10 cellular contexts compared by ENCODE assay signal in the genomic region with DNA sequence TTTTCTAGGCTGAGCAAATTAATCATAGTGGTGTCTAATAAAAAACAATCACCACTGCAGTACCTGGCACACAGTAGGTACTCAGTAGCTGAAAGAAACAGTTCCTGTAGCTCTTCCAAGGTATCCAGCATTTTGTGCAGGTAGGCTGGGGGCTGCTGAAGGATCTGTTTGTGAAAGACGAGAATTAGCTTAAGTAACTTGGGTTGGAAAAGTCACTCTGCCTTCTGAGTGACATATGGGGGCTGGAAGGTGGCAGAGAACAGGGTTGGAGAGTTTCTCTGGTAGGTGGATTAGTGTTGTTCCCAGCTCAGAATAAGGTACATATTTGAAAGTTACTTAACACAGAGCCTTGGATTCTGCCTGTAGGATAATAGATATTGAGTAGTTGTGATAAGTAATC.
DNase-seq lines count a peak whose midpoint lies in the region; ATAC-seq and TF ChIP-seq lines count a peak whose summit lies in the region.
"Had no signal": no experiment of that assay in that cellular context is flagged by ENCODE, and none has a peak within 500 bp of the region (broad histone marks: within the 10 kb centered on the region; RNA-seq: fewer than 3 reads in every experiment).

No MANE protein-coding gene starts in this region.

- peaks cover 25 to 62% of the 10 kb centered on the region in 2 donors for H3K4me1 ChIP-seq in ascending aorta
- H3K4me1 ChIP-seq in tibial artery = peaks cover 5 to 82% (median 48%) of the 10 kb centered on the region in 4 donors
- H3K4me1 ChIP-seq in CD8-positive, alpha-beta T cell (ENCODE audit: insufficient read depth, low read length) = no peaks in the 10 kb centered on the region

- H3K27ac Mint-ChIP-seq in activated T-cell treated with anti-CD3 and anti-CD28 coated beads, Interleukin-2, amount 50 U/mL, for 72 hours = peak overlapping the region; percentile 69
- H3K27ac Mint-ChIP-seq in activated T-cell treated with anti-CD3 and anti-CD28 coated beads, Interleukin-2, amount 50 U/mL, for 24 hours = no peak overlapping the region
- peak overlapping the region; percentile 77 for H3K27ac Mint-ChIP-seq in memory B cell
- H3K27ac Mint-ChIP-seq in CD8-positive, alpha-beta T cell = no peak overlapping the region

- H3K4me3 ChIP-seq in ascending aorta (peak overlapping the region; percentile 29 to 40), tibial artery (no peak overlapping the region)
- no peak overlapping the region for H3K4me3 ChIP-seq in CD8-positive, alpha-beta T cell (ENCODE audit: low read depth, low read length)

- CTCF ChIA-PET in CD8-positive, alpha-beta T cell (lab: Charles Lee) = no interaction called here

- TF ChIP-seq CTCF in ascending aorta (IDR thresholded peaks at IDR 0.05) (no peak), tibial artery (IDR thresholded peaks at IDR 0.05) (no peak)
- TF ChIP-seq CTCF in CD8-positive, alpha-beta T cell (IDR thresholded peaks at IDR 0.05) = no peak

- POLR2A ChIA-PET in CD8-positive, alpha-beta T cell (lab: Charles Lee) = no interaction called here

- no peaks in the 10 kb centered on the region for H3K36me3 Mint-ChIP-seq in activated T-cell treated with anti-CD3 and anti-CD28 coated beads, Interleukin-2, amount 50 U/mL, for 72 hours (ENCODE audit: insufficient read depth in 2 of 2)
- no peaks in the 10 kb centered on the region for H3K36me3 Mint-ChIP-seq in activated T-cell treated with anti-CD3 and anti-CD28 coated beads, Interleukin-2, amount 50 U/mL, for 24 hours (ENCODE audit: low read depth)
- no peaks in the 10 kb centered on the region for H3K36me3 Mint-ChIP-seq in memory B cell
- H3K36me3 Mint-ChIP-seq in CD8-positive, alpha-beta T cell = no peaks in the 10 kb centered on the region

- DNase-seq in activated T-cell treated with anti-CD3 and anti-CD28 coated beads, Interleukin-2, amount 50 U/mL, for 72 hours = no peak
- DNase-seq in activated T-cell treated with anti-CD3 and anti-CD28 coated beads, Interleukin-2, amount 50 U/mL, for 24 hours = no peak
- no peak for DNase-seq in ascending aorta (ENCODE audit: low spot score in 2 of 2)
- DNase-seq in memory B cell (ENCODE audit: low spot score in 2 of 2) = no peak
- DNase-seq in tibial artery = no peak
- no peak for DNase-seq in mesenteric fat pad (ENCODE audit: low spot score)
- DNase-seq in KG1 (lab: John Stamatoyannopoulos, UW) = no peak
- DNase-seq in CD8-positive, alpha-beta T cell = no peak
- DNase-seq: NCI-H146; stimulated activated naive CD4-positive, alpha-beta T cell treated with Interleukin-2 at 50 U/mL for 16 hours had no signal

- no peaks in the 10 kb centered on the region for H3K27me3 ChIP-seq in ascending aorta
- H3K27me3 ChIP-seq in tibial artery = no peaks in the 10 kb centered on the region
- H3K27me3 ChIP-seq in CD8-positive, alpha-beta T cell (ENCODE audit: insufficient read depth, low read length) = no peaks in the 10 kb centered on the region

- H3K27ac ChIP-seq in ascending aorta (peak overlapping the region; percentile 59 to 85), tibial artery (peak overlapping the region; percentile 68 to 71)
- H3K27ac ChIP-seq in CD8-positive, alpha-beta T cell (ENCODE audit: low read depth, low read length) = no peak overlapping the region

- intact Hi-C loops in ascending aorta (cut with DNase I) (loop anchor here (5.0 kb wide), 1 partner anchor 71 kb away; the partner anchor contains the start of gene FMNL2), tibial artery (cut with DNase I; ENCODE audit: low total_unique reads) (no loop called here)
- intact Hi-C loops in CD8-positive, alpha-beta T cell (cut with DNase I, micrococcal nuclease) = no loop called here

- H3K9me3 Mint-ChIP-seq in activated T-cell treated with anti-CD3 and anti-CD28 coated beads, Interleukin-2, amount 50 U/mL, for 72 hours = no peaks in the 10 kb centered on the region
- H3K9me3 Mint-ChIP-seq in activated T-cell treated with anti-CD3 and anti-CD28 coated beads, Interleukin-2, amount 50 U/mL, for 24 hours = no peaks in the 10 kb centered on the region
- H3K9me3 Mint-ChIP-seq in memory B cell = no peaks in the 10 kb centered on the region
- H3K9me3 Mint-ChIP-seq in CD8-positive, alpha-beta T cell = no peaks in the 10 kb centered on the region

- H3K36me3 ChIP-seq in ascending aorta = no peaks in the 10 kb centered on the region
- no peaks in the 10 kb centered on the region for H3K36me3 ChIP-seq in tibial artery
- no peaks in the 10 kb centered on the region for H3K36me3 ChIP-seq in CD8-positive, alpha-beta T cell (ENCODE audit: insufficient read depth, low read length)

- peaks cover 13% of the 10 kb centered on the region for H3K27me3 Mint-ChIP-seq in activated T-cell treated with anti-CD3 and anti-CD28 coated beads, Interleukin-2, amount 50 U/mL, for 72 hours (ENCODE audit: low read depth)
- H3K27me3 Mint-ChIP-seq in activated T-cell treated with anti-CD3 and anti-CD28 coated beads, Interleukin-2, amount 50 U/mL, for 24 hours = peaks cover 50% of the 10 kb centered on the region
- no peaks in the 10 kb centered on the region for H3K27me3 Mint-ChIP-seq in memory B cell
- H3K27me3 Mint-ChIP-seq in CD8-positive, alpha-beta T cell (ENCODE audit: low read depth) = peaks cover 3% of the 10 kb centered on the region

- H3K9me3 ChIP-seq in ascending aorta = no peaks in the 10 kb centered on the region
- H3K9me3 ChIP-seq in tibial artery = no peaks in the 10 kb centered on the region
- H3K9me3 ChIP-seq in CD8-positive, alpha-beta T cell (ENCODE audit: low read length) = no peaks in the 10 kb centered on the region

- ATAC-seq in activated T-cell treated with anti-CD3 and anti-CD28 coated beads, Interleukin-2, amount 50 U/mL, for 72 hours (replicated peaks in 1 of 2) = no peak
- no peak for ATAC-seq in memory B cell (ENCODE audit: low read depth)
- no peak for ATAC-seq in CD8-positive, alpha-beta T cell

- H3K4me3 Mint-ChIP-seq in activated T-cell treated with anti-CD3 and anti-CD28 coated beads, Interleukin-2, amount 50 U/mL, for 72 hours = peak overlapping the region; percentile 54 to 71
- no peak overlapping the region for H3K4me3 Mint-ChIP-seq in activated T-cell treated with anti-CD3 and anti-CD28 coated beads, Interleukin-2, amount 50 U/mL, for 24 hours
- peak overlapping the region; percentile 82 for H3K4me3 Mint-ChIP-seq in memory B cell
- no peak overlapping the region for H3K4me3 Mint-ChIP-seq in CD8-positive, alpha-beta T cell

- H3K4me1 Mint-ChIP-seq in activated T-cell treated with anti-CD3 and anti-CD28 coated beads, Interleukin-2, amount 50 U/mL, for 72 hours (ENCODE audit: low read depth) = peaks cover 34% of the 10 kb centered on the region
- peaks cover 21% of the 10 kb centered on the region for H3K4me1 Mint-ChIP-seq in activated T-cell treated with anti-CD3 and anti-CD28 coated beads, Interleukin-2, amount 50 U/mL, for 24 hours (ENCODE audit: low read depth)
- H3K4me1 Mint-ChIP-seq in memory B cell = peaks cover 17% of the 10 kb centered on the region
- no peaks in the 10 kb centered on the region for H3K4me1 Mint-ChIP-seq in CD8-positive, alpha-beta T cell (ENCODE audit: low read depth)

Comparison
In these comparisons a context has a peak if more than half of its experiments do, and no peak if none do; other contexts are left out.
1. H3K27ac Mint-ChIP-seq: peak in activated T-cell treated with anti-CD3 and anti-CD28 coated beads, Interleukin-2, amount 50 U/mL, for 72 hours (single experiment) and memory B cell (single experiment); none in activated T-cell treated with anti-CD3 and anti-CD28 coated beads, Interleukin-2, amount 50 U/mL, for 24 hours (single experiment) and CD8-positive, alpha-beta T cell (single experiment).
2. H3K4me3 Mint-ChIP-seq: peak in activated T-cell treated with anti-CD3 and anti-CD28 coated beads, Interleukin-2, amount 50 U/mL, for 72 hours (2 of 2) and memory B cell (single experiment); none in activated T-cell treated with anti-CD3 and anti-CD28 coated beads, Interleukin-2, amount 50 U/mL, for 24 hours (single experiment) and CD8-positive, alpha-beta T cell (single experiment).
3. H3K4me3 ChIP-seq: peak in ascending aorta (2 of 2); none in tibial artery (0 of 2) and CD8-positive, alpha-beta T cell (single experiment).